In the genomic region with DNA sequence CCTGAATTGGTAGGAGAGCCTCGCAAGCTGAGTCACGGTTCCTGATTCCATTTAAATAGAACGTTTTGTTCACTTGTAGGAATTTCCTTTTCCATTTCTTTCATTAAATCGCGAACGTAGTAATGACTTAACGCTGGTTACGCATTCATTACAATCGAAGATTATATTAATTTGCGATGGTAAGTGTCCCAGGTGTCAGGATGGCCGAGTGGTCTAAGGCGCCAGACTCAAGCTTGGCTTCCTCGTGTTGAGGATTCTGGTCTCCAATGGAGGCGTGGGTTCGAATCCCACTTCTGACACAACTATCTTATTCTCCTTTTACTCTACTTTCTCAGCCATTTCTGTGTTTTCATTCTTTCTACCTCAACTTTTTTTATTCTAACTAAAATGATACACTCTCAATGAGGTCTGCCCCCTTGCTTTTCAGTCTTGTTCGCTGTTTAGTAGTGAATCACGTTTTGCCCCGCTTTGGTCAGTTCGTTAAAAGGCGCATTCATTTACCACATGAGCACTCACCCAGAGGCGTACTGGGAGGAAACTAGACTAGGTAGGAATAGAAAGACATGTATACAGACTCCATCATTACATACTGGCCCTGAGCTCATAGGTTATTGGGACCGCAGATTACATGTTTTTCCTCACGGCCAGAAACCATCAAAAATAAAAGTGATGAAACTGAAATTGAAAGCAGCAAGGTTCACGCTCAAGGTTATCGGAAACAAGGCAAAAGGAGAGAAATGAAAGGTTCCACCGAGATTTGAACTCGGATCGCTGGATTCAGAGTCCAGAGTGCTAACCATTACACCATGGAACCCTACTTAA, we compare ENCODE assay signal across 1 cellular context.
TF ChIP-seq lines count a peak whose summit lies in the region.

No MANE protein-coding gene starts in this region.

TF ChIP-seq in K562, 482 proteins besides CTCF, POLR2A, EP300 and RAD21 (continued from another document and continues in another):
- TF ChIP-seq, protein P1, sequence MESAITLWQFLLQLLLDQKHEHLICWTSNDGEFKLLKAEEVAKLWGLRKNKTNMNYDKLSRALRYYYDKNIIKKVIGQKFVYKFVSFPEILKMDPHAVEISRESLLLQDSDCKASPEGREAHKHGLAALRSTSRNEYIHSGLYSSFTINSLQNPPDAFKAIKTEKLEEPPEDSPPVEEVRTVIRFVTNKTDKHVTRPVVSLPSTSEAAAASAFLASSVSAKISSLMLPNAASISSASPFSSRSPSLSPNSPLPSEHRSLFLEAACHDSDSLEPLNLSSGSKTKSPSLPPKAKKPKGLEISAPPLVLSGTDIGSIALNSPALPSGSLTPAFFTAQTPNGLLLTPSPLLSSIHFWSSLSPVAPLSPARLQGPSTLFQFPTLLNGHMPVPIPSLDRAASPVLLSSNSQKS (CRISPR knock-in tag; IDR thresholded peaks at IDR 0.05) = no peak
- TF ChIP-seq, protein P2, sequence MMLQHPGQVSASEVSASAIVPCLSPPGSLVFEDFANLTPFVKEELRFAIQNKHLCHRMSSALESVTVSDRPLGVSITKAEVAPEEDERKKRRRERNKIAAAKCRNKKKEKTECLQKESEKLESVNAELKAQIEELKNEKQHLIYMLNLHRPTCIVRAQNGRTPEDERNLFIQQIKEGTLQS (IDR thresholded peaks at IDR 0.05) = peak; percentile 54; the same call in 1 of the 2 replicates
- TF ChIP-seq, protein P2 (CRISPR knock-in tag; conservative IDR thresholded peaks at IDR 0.05) = peak; percentile 43; the same call in 1 of the 2 replicates
- TF ChIP-seq HSF4 (CRISPR knock-in tag; IDR thresholded peaks at IDR 0.05; ENCODE audit: borderline replicate concordance) (no peak), ZNF589 (CRISPR knock-in tag; IDR thresholded peaks at IDR 0.05; ENCODE audit: low read depth) (no peak), SMC3 (conservative IDR thresholded peaks at IDR 0.05; ENCODE audit: insufficient read depth, low read depth, low read length) (0 out of 2 replicates have a peak, but pooled peaks have one; percentile 5), ZNF274 (IDR thresholded peaks at IDR 0.05; ENCODE audit: borderline replicate concordance, low read depth, low read length) (peak; percentile 77; the same call in 1 of the 2 replicates), MCM7 (IDR thresholded peaks at IDR 0.05) (no peak; a peak in 1 of 4 replicates), NR2C2 (CRISPR knock-in tag; IDR thresholded peaks at IDR 0.05) (peak; percentile 57; the same call in 1 of the 2 replicates), NR2C2 (tag; IDR thresholded peaks at IDR 0.05) (peak; percentile 83), ZNF12 (CRISPR knock-in tag; IDR thresholded peaks at IDR 0.05) (no peak), SMARCB1 (IDR thresholded peaks at IDR 0.05; ENCODE audit: insufficient read length, low read depth) (no peak), CBFA2T2 (conservative IDR thresholded peaks at IDR 0.05) (no peak), SNIP1 (IDR thresholded peaks at IDR 0.05; ENCODE audit: low read depth) (no peak), BRD9 (IDR thresholded peaks at IDR 0.05; ENCODE audit: low read depth, partially characterized antibody) (peak; percentile 99), ZKSCAN3 (CRISPR knock-in tag; IDR thresholded peaks at IDR 0.05) (no peak), KLF10 (CRISPR knock-in tag; IDR thresholded peaks at IDR 0.05) (no peak), ZNF707 (CRISPR knock-in tag; conservative IDR thresholded peaks at IDR 0.05) (no peak), ZNF431 (CRISPR knock-in tag; IDR thresholded peaks at IDR 0.05) (no peak), PRMT5 (CRISPR knock-in tag; IDR thresholded peaks at IDR 0.05) (no peak), EGR1 (conservative IDR thresholded peaks at IDR 0.05) (peak; percentile 23; the same call in 1 of the 2 replicates), SETDB1 (IDR thresholded peaks at IDR 0.05; ENCODE audit: low read length) (no peak), ZNF584 (CRISPR knock-in tag; IDR thresholded peaks at IDR 0.05; ENCODE audit: low read depth) (no peak), NR3C1 (CRISPR knock-in tag; IDR thresholded peaks at IDR 0.05) (no peak), CBX2 (IDR thresholded peaks at IDR 0.05; ENCODE audit: insufficient read depth, low read length, poor library complexity, severe bottlenecking) (no peak), FOXA1 (IDR thresholded peaks at IDR 0.05; ENCODE audit: borderline replicate concordance) (no peak), KAT7 (CRISPR knock-in tag; IDR thresholded peaks at IDR 0.05; ENCODE audit: borderline replicate concordance) (peak; percentile 71; the same call in 1 of the 2 replicates), NCOA4 (IDR thresholded peaks at IDR 0.05; ENCODE audit: partially characterized antibody) (no peak), MCM5 (IDR thresholded peaks at IDR 0.05; ENCODE audit: low read depth) (no peak)
- TF ChIP-seq, protein P3, sequence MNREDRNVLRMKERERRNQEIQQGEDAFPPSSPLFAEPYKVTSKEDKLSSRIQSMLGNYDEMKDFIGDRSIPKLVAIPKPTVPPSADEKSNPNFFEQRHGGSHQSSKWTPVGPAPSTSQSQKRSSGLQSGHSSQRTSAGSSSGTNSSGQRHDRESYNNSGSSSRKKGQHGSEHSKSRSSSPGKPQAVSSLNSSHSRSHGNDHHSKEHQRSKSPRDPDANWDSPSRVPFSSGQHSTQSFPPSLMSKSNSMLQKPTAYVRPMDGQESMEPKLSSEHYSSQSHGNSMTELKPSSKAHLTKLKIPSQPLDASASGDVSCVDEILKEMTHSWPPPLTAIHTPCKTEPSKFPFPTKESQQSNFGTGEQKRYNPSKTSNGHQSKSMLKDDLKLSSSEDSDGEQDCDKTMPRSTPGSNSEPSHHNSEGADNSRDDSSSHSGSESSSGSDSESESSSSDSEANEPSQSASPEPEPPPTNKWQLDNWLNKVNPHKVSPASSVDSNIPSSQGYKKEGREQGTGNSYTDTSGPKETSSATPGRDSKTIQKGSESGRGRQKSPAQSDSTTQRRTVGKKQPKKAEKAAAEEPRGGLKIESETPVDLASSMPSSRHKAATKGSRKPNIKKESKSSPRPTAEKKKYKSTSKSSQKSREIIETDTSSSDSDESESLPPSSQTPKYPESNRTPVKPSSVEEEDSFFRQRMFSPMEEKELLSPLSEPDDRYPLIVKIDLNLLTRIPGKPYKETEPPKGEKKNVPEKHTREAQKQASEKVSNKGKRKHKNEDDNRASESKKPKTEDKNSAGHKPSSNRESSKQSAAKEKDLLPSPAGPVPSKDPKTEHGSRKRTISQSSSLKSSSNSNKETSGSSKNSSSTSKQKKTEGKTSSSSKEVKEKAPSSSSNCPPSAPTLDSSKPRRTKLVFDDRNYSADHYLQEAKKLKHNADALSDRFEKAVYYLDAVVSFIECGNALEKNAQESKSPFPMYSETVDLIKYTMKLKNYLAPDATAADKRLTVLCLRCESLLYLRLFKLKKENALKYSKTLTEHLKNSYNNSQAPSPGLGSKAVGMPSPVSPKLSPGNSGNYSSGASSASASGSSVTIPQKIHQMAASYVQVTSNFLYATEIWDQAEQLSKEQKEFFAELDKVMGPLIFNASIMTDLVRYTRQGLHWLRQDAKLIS (CRISPR knock-in tag; IDR thresholded peaks at IDR 0.05) = peak; percentile 60; the same call in 1 of the 2 replicates
- TF ChIP-seq, protein P4, sequence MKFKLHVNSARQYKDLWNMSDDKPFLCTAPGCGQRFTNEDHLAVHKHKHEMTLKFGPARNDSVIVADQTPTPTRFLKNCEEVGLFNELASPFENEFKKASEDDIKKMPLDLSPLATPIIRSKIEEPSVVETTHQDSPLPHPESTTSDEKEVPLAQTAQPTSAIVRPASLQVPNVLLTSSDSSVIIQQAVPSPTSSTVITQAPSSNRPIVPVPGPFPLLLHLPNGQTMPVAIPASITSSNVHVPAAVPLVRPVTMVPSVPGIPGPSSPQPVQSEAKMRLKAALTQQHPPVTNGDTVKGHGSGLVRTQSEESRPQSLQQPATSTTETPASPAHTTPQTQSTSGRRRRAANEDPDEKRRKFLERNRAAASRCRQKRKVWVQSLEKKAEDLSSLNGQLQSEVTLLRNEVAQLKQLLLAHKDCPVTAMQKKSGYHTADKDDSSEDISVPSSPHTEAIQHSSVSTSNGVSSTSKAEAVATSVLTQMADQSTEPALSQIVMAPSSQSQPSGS (CRISPR knock-in tag; IDR thresholded peaks at IDR 0.05) = no peak
- TF ChIP-seq, protein P5, sequence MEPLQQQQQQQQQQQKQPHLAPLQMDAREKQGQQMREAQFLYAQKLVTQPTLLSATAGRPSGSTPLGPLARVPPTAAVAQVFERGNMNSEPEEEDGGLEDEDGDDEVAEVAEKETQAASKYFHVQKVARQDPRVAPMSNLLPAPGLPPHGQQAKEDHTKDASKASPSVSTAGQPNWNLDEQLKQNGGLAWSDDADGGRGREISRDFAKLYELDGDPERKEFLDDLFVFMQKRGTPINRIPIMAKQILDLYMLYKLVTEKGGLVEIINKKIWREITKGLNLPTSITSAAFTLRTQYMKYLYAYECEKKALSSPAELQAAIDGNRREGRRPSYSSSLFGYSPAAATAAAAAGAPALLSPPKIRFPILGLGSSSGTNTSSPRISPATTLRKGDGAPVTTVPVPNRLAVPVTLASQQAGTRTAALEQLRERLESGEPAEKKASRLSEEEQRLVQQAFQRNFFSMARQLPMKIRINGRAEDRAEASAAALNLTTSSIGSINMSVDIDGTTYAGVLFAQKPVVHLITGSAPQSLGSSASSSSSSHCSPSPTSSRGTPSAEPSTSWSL (CRISPR knock-in tag; IDR thresholded peaks at IDR 0.05; ENCODE audit: borderline replicate concordance) = no peak
- TF ChIP-seq, protein P6, sequence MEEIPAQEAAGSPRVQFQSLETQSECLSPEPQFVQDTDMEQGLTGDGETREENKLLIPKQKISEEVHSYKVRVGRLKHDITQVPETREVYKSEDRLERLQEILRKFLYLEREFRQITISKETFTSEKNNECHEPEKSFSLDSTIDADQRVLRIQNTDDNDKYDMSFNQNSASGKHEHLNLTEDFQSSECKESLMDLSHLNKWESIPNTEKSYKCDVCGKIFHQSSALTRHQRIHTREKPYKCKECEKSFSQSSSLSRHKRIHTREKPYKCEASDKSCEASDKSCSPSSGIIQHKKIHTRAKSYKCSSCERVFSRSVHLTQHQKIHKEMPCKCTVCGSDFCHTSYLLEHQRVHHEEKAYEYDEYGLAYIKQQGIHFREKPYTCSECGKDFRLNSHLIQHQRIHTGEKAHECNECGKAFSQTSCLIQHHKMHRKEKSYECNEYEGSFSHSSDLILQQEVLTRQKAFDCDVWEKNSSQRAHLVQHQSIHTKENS (CRISPR knock-in tag; IDR thresholded peaks at IDR 0.05) = no peak
- TF ChIP-seq, protein P7, sequence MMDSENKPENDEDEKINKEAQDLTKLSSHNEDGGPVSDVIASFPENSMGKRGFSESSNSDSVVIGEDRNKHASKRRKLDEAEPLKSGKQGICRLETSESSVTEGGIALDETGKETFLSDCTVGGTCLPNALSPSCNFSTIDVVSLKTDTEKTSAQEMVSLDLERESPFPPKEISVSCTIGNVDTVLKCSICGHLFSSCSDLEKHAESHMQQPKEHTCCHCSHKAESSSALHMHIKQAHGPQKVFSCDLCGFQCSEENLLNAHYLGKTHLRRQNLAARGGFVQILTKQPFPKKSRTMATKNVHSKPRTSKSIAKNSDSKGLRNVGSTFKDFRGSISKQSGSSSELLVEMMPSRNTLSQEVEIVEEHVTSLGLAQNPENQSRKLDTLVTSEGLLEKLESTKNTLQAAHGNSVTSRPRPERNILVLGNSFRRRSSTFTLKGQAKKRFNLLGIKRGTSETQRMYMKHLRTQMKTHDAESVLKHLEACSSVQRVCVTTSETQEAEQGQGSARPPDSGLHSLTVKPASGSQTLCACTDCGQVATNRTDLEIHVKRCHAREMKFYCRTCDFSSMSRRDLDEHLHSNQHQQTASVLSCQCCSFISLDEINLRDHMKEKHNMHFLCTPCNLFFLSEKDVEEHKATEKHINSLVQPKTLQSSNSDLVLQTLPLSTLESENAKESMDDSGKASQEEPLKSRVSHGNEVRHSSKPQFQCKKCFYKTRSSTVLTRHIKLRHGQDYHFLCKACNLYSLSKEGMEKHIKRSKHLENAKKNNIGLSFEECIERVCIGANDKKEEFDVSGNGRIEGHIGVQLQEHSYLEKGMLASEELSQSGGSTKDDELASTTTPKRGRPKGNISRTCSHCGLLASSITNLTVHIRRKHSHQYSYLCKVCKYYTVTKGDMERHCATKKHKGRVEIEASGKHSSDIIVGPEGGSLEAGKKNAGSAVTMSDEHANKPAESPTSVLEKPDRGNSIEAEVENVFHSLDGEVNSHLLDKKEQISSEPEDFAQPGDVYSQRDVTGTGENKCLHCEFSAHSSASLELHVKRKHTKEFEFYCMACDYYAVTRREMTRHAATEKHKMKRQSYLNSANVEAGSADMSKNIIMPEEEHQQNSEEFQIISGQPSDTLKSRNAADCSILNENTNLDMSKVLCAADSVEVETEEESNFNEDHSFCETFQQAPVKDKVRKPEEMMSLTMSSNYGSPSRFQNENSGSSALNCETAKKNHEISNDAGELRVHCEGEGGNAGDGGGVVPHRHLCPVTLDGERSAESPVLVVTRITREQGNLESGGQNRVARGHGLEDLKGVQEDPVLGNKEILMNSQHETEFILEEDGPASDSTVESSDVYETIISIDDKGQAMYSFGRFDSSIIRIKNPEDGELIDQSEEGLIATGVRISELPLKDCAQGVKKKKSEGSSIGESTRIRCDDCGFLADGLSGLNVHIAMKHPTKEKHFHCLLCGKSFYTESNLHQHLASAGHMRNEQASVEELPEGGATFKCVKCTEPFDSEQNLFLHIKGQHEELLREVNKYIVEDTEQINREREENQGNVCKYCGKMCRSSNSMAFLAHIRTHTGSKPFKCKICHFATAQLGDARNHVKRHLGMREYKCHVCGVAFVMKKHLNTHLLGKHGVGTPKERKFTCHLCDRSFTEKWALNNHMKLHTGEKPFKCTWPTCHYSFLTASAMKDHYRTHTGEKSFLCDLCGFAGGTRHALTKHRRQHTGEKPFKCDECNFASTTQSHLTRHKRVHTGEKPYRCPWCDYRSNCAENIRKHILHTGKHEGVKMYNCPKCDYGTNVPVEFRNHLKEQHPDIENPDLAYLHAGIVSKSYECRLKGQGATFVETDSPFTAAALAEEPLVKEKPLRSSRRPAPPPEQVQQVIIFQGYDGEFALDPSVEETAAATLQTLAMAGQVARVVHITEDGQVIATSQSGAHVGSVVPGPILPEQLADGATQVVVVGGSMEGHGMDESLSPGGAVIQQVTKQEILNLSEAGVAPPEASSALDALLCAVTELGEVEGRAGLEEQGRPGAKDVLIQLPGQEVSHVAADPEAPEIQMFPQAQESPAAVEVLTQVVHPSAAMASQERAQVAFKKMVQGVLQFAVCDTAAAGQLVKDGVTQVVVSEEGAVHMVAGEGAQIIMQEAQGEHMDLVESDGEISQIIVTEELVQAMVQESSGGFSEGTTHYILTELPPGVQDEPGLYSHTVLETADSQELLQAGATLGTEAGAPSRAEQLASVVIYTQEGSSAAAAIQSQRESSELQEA (IDR thresholded peaks at IDR 0.05; ENCODE audit: low read depth) = peak; percentile 82
- TF ChIP-seq, protein P8, sequence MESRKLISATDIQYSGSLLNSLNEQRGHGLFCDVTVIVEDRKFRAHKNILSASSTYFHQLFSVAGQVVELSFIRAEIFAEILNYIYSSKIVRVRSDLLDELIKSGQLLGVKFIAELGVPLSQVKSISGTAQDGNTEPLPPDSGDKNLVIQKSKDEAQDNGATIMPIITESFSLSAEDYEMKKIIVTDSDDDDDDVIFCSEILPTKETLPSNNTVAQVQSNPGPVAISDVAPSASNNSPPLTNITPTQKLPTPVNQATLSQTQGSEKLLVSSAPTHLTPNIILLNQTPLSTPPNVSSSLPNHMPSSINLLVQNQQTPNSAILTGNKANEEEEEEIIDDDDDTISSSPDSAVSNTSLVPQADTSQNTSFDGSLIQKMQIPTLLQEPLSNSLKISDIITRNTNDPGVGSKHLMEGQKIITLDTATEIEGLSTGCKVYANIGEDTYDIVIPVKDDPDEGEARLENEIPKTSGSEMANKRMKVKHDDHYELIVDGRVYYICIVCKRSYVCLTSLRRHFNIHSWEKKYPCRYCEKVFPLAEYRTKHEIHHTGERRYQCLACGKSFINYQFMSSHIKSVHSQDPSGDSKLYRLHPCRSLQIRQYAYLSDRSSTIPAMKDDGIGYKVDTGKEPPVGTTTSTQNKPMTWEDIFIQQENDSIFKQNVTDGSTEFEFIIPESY (CRISPR knock-in tag; IDR thresholded peaks at IDR 0.05) = peak; percentile 32; the same call in 1 of the 2 replicates
